In genomic region chr6:126333729-126334128, GRCh38 we compare ENCODE assay signal across 34 cellular contexts. TPM values are rescaled to one million over a fixed set of nuclear protein-coding genes. Genes with fewer than 3 reads are reported as not detected.
DNase-seq lines count a peak whose midpoint lies in the region; ATAC-seq, FAIRE-seq and TF ChIP-seq lines count a peak whose summit lies in the region.
"Had no signal": no experiment of that assay in that cellular context is flagged by ENCODE, and none has a peak within 500 bp of the region (broad histone marks: within the 10 kb centered on the region; RNA-seq: fewer than 3 reads in every experiment).

No MANE protein-coding gene starts in this region.

- H4K20me1 ChIP-seq in HepG2 (ENCODE audit: insufficient read depth, low read length), result no peaks in the 10 kb centered on the region
- H4K20me1 ChIP-seq in IMR-90 (ENCODE audit: insufficient read depth, low read length), result no peaks in the 10 kb centered on the region
- H4K20me1 ChIP-seq in K562 (replicated peaks; ENCODE audit: control insufficient read depth, insufficient read depth, low read length), result no peaks in the 10 kb centered on the region
- H4K20me1 ChIP-seq: BLaER1; BLaER1 treated with 17β-estradiol and CSF1 and Interleukin-3, amounts not matched to agents 10 nM and 100 nM had no signal

- CTCF ChIA-PET in HepG2 (lab: Yijun Ruan, JAX; ENCODE audit: low intra/inter-chr PET ratio, low total read pairs) (no interaction called here), A549 (lab: Yijun Ruan, JAX) (no interaction called here), IMR-90 (lab: Yijun Ruan, JAX) (no interaction called here), K562 (lab: Yijun Ruan, JAX; ENCODE audit: low intra/inter-chr PET ratio) (no interaction called here)

- no peak overlapping the region for H2AK5ac ChIP-seq in IMR-90 (ENCODE audit: low read depth, low read length)

- ATAC-seq in HepG2 (no peak), right lobe of liver (no peak), A549 (no peak), IMR-90 (ENCODE audit: low read depth) (no peak), K562 (no peak)
- ATAC-seq: CD8-positive, alpha-beta T cell had no signal

- H3K9me3 ChIP-seq in HepG2 (ENCODE audit: low read length) (no peaks in the 10 kb centered on the region), right lobe of liver (no peaks in the 10 kb centered on the region), A549 (no peaks in the 10 kb centered on the region), IMR-90 (ENCODE audit: control insufficient read depth, insufficient read depth, low read length) (no peaks in the 10 kb centered on the region), K562 (replicated peaks; ENCODE audit: control insufficient read depth, insufficient read depth, low read depth, low read length) (no peaks in the 10 kb centered on the region)
- H3K9me3 ChIP-seq: BE2C; BLaER1; BLaER1 treated with 17β-estradiol and CSF1 and Interleukin-3, amounts not matched to agents 10 nM and 100 nM; Caco-2 had no signal

- TF ChIP-seq CTCF in HepG2 (CRISPR knock-in tag; IDR thresholded peaks at IDR 0.05), result no peak
- TF ChIP-seq CTCF in right lobe of liver (IDR thresholded peaks at IDR 0.05), result no peak
- TF ChIP-seq CTCF in A549 (IDR thresholded peaks at IDR 0.05), result no peak
- TF ChIP-seq CTCF in IMR-90 (conservative IDR thresholded peaks at IDR 0.05; ENCODE audit: low read depth, low read length), result no peak
- no peak for TF ChIP-seq CTCF in K562 (IDR thresholded peaks at IDR 0.05 in 2 of 3, conservative IDR thresholded peaks at IDR 0.05 in 1 of 3; ENCODE audit: insufficient read depth in 2 of 3, low read depth in 1 of 3, low read length in 3 of 3)

- no peak overlapping the region for H3K56ac ChIP-seq in IMR-90 (ENCODE audit: extremely low read depth, insufficient read depth, low read length)

- in situ Hi-C loops in HepG2 (cut with HindIII; ENCODE audit: extremely low pct_ligation_motif_present, low pct_unique_long_range_greater_than_20kb), result no loop called here
- in situ Hi-C loops in IMR-90 (cut with MboI; ENCODE audit: low sequenced_read_pairs), result loop anchor here (25.0 kb wide), 1 partner anchor 296 kb away; no protein-coding TSS in a partner anchor
- in situ Hi-C loops in K562 (cut with MboI), result loop anchor here (25.0 kb wide), 1 partner anchor 296 kb away; no protein-coding TSS in a partner anchor

- FAIRE-seq in HepG2 (lab: Jason Lieb, UNC) (no peak), A549 (lab: Jason Lieb, UNC) (no peak), K562 (lab: Jason Lieb, UNC) (no peak), HTR-8/SVneo (lab: Jason Lieb, UNC) (no peak)
- FAIRE-seq: A204.1, D721Med had no signal

- no peak overlapping the region for H3K27ac ChIP-seq in HepG2 (ENCODE audit: extremely low read length, insufficient read depth, low read length)
- no peak overlapping the region for H3K27ac ChIP-seq in right lobe of liver
- H3K27ac ChIP-seq in A549, result no peak overlapping the region
- H3K27ac ChIP-seq in IMR-90 (ENCODE audit: insufficient read depth, low read length), result no peak overlapping the region
- no peak overlapping the region for H3K27ac ChIP-seq in K562 (ENCODE audit: extremely low read depth, low read depth, low read length)
- H3K27ac ChIP-seq: 22Rv1; BLaER1; BLaER1 treated with 17β-estradiol and CSF1 and Interleukin-3, amounts not matched to agents 10 nM and 100 nM; C4-2B had no signal

- WGBS in HepG2 (ENCODE audit: low lambda C conversion rate), result 52% methylated on average over 2 of the region's 2 CpGs
- WGBS in right lobe of liver (ENCODE audit: insufficient coverage, low coverage, low lambda C conversion rate, missing lambda C conversion rate), result 89% methylated on average over 2 of the region's 2 CpGs
- WGBS in A549 (ENCODE audit: missing lambda C conversion rate), result 91% methylated on average over 2 of the region's 2 CpGs
- no CpG with 5 or more reads among the region's 2 CpGs for WGBS in IMR-90 (ENCODE audit: extremely low coverage in 2 of 2, insufficient read length in 1 of 2), 2 experiments
- 43% methylated on average over 2 of the region's 2 CpGs for WGBS in K562 (ENCODE audit: insufficient coverage, low coverage, missing lambda C conversion rate)

- no peak overlapping the region for H4K8ac ChIP-seq in IMR-90 (ENCODE audit: low read depth in 2 of 2, low read length in 2 of 2)

- H3K4me1 ChIP-seq in HepG2 (ENCODE audit: insufficient read depth, low read length), result no peaks in the 10 kb centered on the region
- H3K4me1 ChIP-seq in right lobe of liver, result peaks cover 0 to 10% (median 2%) of the 10 kb centered on the region in 4 donors
- H3K4me1 ChIP-seq in A549, result no peaks in the 10 kb centered on the region
- no peaks in the 10 kb centered on the region for H3K4me1 ChIP-seq in IMR-90 (ENCODE audit: control insufficient read depth, insufficient read depth, low read length)
- H3K4me1 ChIP-seq in K562 (replicated peaks in 1 of 2; ENCODE audit: control insufficient read depth in 2 of 2, insufficient read depth in 2 of 2, low read length in 2 of 2), result no peaks in the 10 kb centered on the region; a peak in 1 of 5 replicates
- H3K4me1 ChIP-seq: BE2C, BLaER1, Caco-2 had no signal

- TF ChIP-seq EP300 in HepG2 (IDR thresholded peaks at IDR 0.05; ENCODE audit: low read depth in 2 of 2, low read length in 2 of 2) (no peak), HepG2 (CRISPR knock-in tag; IDR thresholded peaks at IDR 0.05; ENCODE audit: borderline replicate concordance) (no peak), A549 (IDR thresholded peaks at IDR 0.05) (no peak), K562 (IDR thresholded peaks at IDR 0.05; ENCODE audit: low read length) (no peak)

- H3K4me3 ChIP-seq in HepG2 (replicated peaks in 1 of 3; ENCODE audit: insufficient read depth in 1 of 3, low read depth in 2 of 3, low read length in 3 of 3) (no peak overlapping the region), right lobe of liver (no peak overlapping the region), A549 (no peak overlapping the region), IMR-90 (ENCODE audit: insufficient read depth, low read depth, low read length) (no peak overlapping the region), K562 (no peak overlapping the region)
- H3K4me3 ChIP-seq: BLaER1; BLaER1 treated with 17β-estradiol and CSF1 and Interleukin-3, amounts not matched to agents 10 nM and 100 nM had no signal

- H3K14ac ChIP-seq in IMR-90 (replicated peaks; ENCODE audit: low read depth, low read length), result no peak overlapping the region

- no peak overlapping the region for H2AK9ac ChIP-seq in IMR-90 (replicated peaks; ENCODE audit: low read depth, low read length, poor library complexity)

- BruUV-seq in HepG2 (replicated peaks; lab: Mats Ljungman, UMichigan) (no TSS peak), IMR-90 (replicated peaks; lab: Mats Ljungman, UMichigan) (no TSS peak), K562 (replicated peaks; lab: Mats Ljungman, UMichigan) (no TSS peak)

- no peak overlapping the region for H3K18ac ChIP-seq in IMR-90 (ENCODE audit: low read depth, low read length)

- no peaks in the 10 kb centered on the region for H3K79me2 ChIP-seq in HepG2 (ENCODE audit: insufficient read depth, low read length)
- H3K79me2 ChIP-seq in K562 (ENCODE audit: control insufficient read depth, insufficient read depth, low read length), result no peaks in the 10 kb centered on the region

- no peak overlapping the region for H2BK15ac ChIP-seq in IMR-90 (ENCODE audit: low read depth, low read length)

- H3K36me3 ChIP-seq in HepG2 (replicated peaks in 1 of 2; ENCODE audit: control insufficient read depth in 1 of 2, insufficient read depth in 2 of 2, low read length in 2 of 2), result no peaks in the 10 kb centered on the region
- H3K36me3 ChIP-seq in right lobe of liver, result no peaks in the 10 kb centered on the region
- H3K36me3 ChIP-seq in IMR-90 (ENCODE audit: control insufficient read depth, insufficient read depth, low read length), result no peaks in the 10 kb centered on the region
- H3K36me3 ChIP-seq in K562 (ENCODE audit: control insufficient read depth, insufficient read depth, low read length), result no peaks in the 10 kb centered on the region
- H3K36me3 ChIP-seq: BE2C; BLaER1; BLaER1 treated with 17β-estradiol and CSF1 and Interleukin-3, amounts not matched to agents 10 nM and 100 nM had no signal

- dilution Hi-C loops in IMR-90 (cut with HindIII; ENCODE audit: low sequenced_read_pairs, unreplicated experiment), result no loop called here

- TF ChIP-seq POLR2A in HepG2 (IDR thresholded peaks at IDR 0.05; ENCODE audit: insufficient read depth in 1 of 2, low read depth in 2 of 2, low read length in 2 of 2), result no peak
- no peak for TF ChIP-seq POLR2A in right lobe of liver (IDR thresholded peaks at IDR 0.05)
- TF ChIP-seq POLR2A in A549 (IDR thresholded peaks at IDR 0.05; ENCODE audit: low read length), result no peak
- no peak for TF ChIP-seq POLR2A in IMR-90 (IDR thresholded peaks at IDR 0.05; ENCODE audit: low read depth, low read length)
- TF ChIP-seq POLR2A in K562 (conservative IDR thresholded peaks at IDR 0.05), result no peak

- POLR2A ChIA-PET in HepG2 (lab: Yijun Ruan, JAX) (no interaction called here), A549 (lab: Yijun Ruan, JAX) (no interaction called here), IMR-90 (lab: Charles Lee; ENCODE audit: unreplicated experiment) (no interaction called here), K562 (lab: Yijun Ruan, JAX) (no interaction called here)

- H3K4me2 ChIP-seq in HepG2 (ENCODE audit: low read depth, low read length) (no peak overlapping the region), A549 (no peak overlapping the region), IMR-90 (ENCODE audit: low read depth, low read length) (no peak overlapping the region), K562 (ENCODE audit: insufficient read depth, low read length) (no peak overlapping the region)
- H3K4me2 ChIP-seq: BLaER1; BLaER1 treated with 17β-estradiol and CSF1 and Interleukin-3, amounts not matched to agents 10 nM and 100 nM had no signal

- no peak overlapping the region for H2BK20ac ChIP-seq in IMR-90 (ENCODE audit: low read depth, low read length)

- H3K9me1 ChIP-seq in IMR-90 (ENCODE audit: insufficient read depth, low read length), result no peaks in the 10 kb centered on the region
- H3K9me1 ChIP-seq in K562 (ENCODE audit: control insufficient read depth, insufficient read depth, low read length), result no peaks in the 10 kb centered on the region

- no peak for TF ChIP-seq RAD21 in HepG2 (CRISPR knock-in tag; IDR thresholded peaks at IDR 0.05)
- TF ChIP-seq RAD21 in A549 (conservative IDR thresholded peaks at IDR 0.05 in 1 of 2, IDR thresholded peaks at IDR 0.05 in 1 of 2), result no peak
- no peak for TF ChIP-seq RAD21 in IMR-90 (IDR thresholded peaks at IDR 0.05; ENCODE audit: low read length)
- no peak for TF ChIP-seq RAD21 in K562 (CRISPR knock-in tag; conservative IDR thresholded peaks at IDR 0.05 in 1 of 2, IDR thresholded peaks at IDR 0.05 in 1 of 2)

- H3K9ac ChIP-seq in HepG2 (ENCODE audit: insufficient read depth, low read depth, low read length) (no peak overlapping the region), IMR-90 (ENCODE audit: low read depth, low read length) (no peak overlapping the region), K562 (ENCODE audit: insufficient read depth in 1 of 2, low read depth in 2 of 2, low read length in 2 of 2) (no peak overlapping the region)
- H3K9ac ChIP-seq: BLaER1; BLaER1 treated with 17β-estradiol and CSF1 and Interleukin-3, amounts not matched to agents 10 nM and 100 nM had no signal

- no peak overlapping the region for H2AFZ ChIP-seq in HepG2 (ENCODE audit: low read length)
- H2AFZ ChIP-seq in IMR-90 (replicated peaks; ENCODE audit: low read length, poor library complexity), result no peak overlapping the region
- no peak overlapping the region for H2AFZ ChIP-seq in K562 (ENCODE audit: low read depth, low read length)

- no peak overlapping the region for H4K91ac ChIP-seq in IMR-90 (ENCODE audit: insufficient read depth, low read depth, low read length)

- H4K5ac ChIP-seq in IMR-90 (ENCODE audit: low read depth, low read length), result no peak overlapping the region

- H3K23ac ChIP-seq in IMR-90 (ENCODE audit: low read depth, low read length), result no peak overlapping the region

- intact Hi-C loops in HepG2 (cut with micrococcal nuclease; ENCODE audit: unreplicated experiment) (no loop called here), right lobe of liver (cut with DNase I) (no loop called here), IMR-90 (cut with micrococcal nuclease) (no loop called here), K562 (cut with micrococcal nuclease) (no loop called here)

- H3K79me1 ChIP-seq in IMR-90 (ENCODE audit: low read depth in 1 of 2, low read length in 2 of 2), result no peaks in the 10 kb centered on the region

- H3K27me3 ChIP-seq in HepG2 (ENCODE audit: control insufficient read depth in 1 of 2, insufficient read depth in 2 of 2, low read length in 2 of 2) (no peaks in the 10 kb centered on the region), right lobe of liver (no peaks in the 10 kb centered on the region), IMR-90 (ENCODE audit: control insufficient read depth, insufficient read depth, low read length) (no peaks in the 10 kb centered on the region), K562 (ENCODE audit: control insufficient read depth in 2 of 2, insufficient read depth in 2 of 2, low read length in 2 of 2) (no peaks in the 10 kb centered on the region)
- H3K27me3 ChIP-seq: BE2C; BLaER1; BLaER1 treated with 17β-estradiol and CSF1 and Interleukin-3, amounts not matched to agents 10 nM and 100 nM had no signal

- no peak overlapping the region for H2BK5ac ChIP-seq in IMR-90 (ENCODE audit: low read depth, low read length, poor library complexity, severe bottlenecking)

- H3K4ac ChIP-seq in IMR-90 (ENCODE audit: low read depth, low read length), result no peak overlapping the region

- no peak for DNase-seq in HepG2 (ENCODE audit: low spot score)
- DNase-seq in right lobe of liver, result no peak
- no peak for DNase-seq in A549 (ENCODE audit: low read depth in 1 of 2, low spot score in 1 of 2)
- no peak for DNase-seq in IMR-90
- no peak for DNase-seq in K562 (ENCODE audit: extremely low read depth in 1 of 4, low spot score in 3 of 4)
- no peak for DNase-seq in DMS153 treated with DMSO at 0.1 percent for 48 hours (lab: John Stamatoyannopoulos, UW; ENCODE audit: unreplicated experiment)
- no peak for DNase-seq in T-helper 1 cell
- DNase-seq in HTR-8/SVneo (ENCODE audit: insufficient read length, low spot score), result no peak
- DNase-seq: 8988T; ACHN; AML-193; BE2C; C1 segment of cervical spinal cord; Caco-2; Calu3; CD4-positive, alpha-beta memory T cell; CD4-positive, alpha-beta T cell; CD4-positive, CD25-positive, alpha-beta regulatory T cell; CD8-positive, alpha-beta memory T cell; CD8-positive, alpha-beta T cell; COR-L47; DMS 273 treated with DMSO at 0.1 percent for 48 hours; DMS153; DMS53; DMS79; DMS79 treated with DMSO at 0.1 percent for 48 hours; DND-41; EL had no signal

- no peak overlapping the region for H2BK120ac ChIP-seq in IMR-90 (ENCODE audit: low read depth, low read length)

RNA-seq across cellular contexts. Expression of gene CENPW, which starts 6.2 kb away (rescaled TPM):
- 94.7 and 133 TPM in 2 replicates for total RNA-seq in HepG2 (2016; rRNA removed; fragmentation: Illumina TruSeq; extraction: Trizol)
- 15.5 and 17.3 TPM in 2 replicates for total RNA-seq in HepG2 (2016; cell fraction: cytosol; rRNA removed; fragmentation: Illumina TruSeq; extraction: Trizol; ENCODE audit: low read depth)
- 92.0 and 148 TPM in 2 replicates for total RNA-seq in HepG2 (2016; cell fraction: insoluble cytoplasmic fraction; rRNA removed; fragmentation: Illumina TruSeq; extraction: Trizol)
- 16.4 and 21.2 TPM in 2 replicates for total RNA-seq in HepG2 (2016; cell fraction: membrane; rRNA removed; fragmentation: Illumina TruSeq; extraction: Trizol)
- total RNA-seq in HepG2 (2016; cell fraction: nucleus; rRNA removed; fragmentation: Illumina TruSeq; extraction: Trizol), result 37.3 and 39.1 TPM in 2 replicates
- polyA plus RNA-seq in HepG2 (2011; rRNA removed), result 6.3 and 8.6 TPM in 2 replicates
- polyA plus RNA-seq in HepG2 (2011; cell fraction: cytosol; rRNA removed), result 6.4 and 6.9 TPM in 2 replicates
- 3.4 and 5.1 TPM in 2 replicates for polyA plus RNA-seq in HepG2 (2011; cell fraction: nucleus; rRNA removed)
- 13.3 and 28.7 TPM in 2 replicates for polyA plus RNA-seq in HepG2 (2012)
- polyA plus RNA-seq in HepG2 (2016; cell fraction: cytosol; fragmentation: Illumina TruSeq; extraction: Trizol; ENCODE audit: low read depth), result 14.9 and 15.1 TPM in 2 replicates
- 132 and 140 TPM in 2 replicates for polyA plus RNA-seq in HepG2 (2016; cell fraction: insoluble cytoplasmic fraction; fragmentation: Illumina TruSeq; extraction: Trizol; ENCODE audit: low read depth)
- 12.5 and 16.4 TPM in 2 replicates for polyA plus RNA-seq in HepG2 (2016; cell fraction: membrane; fragmentation: Illumina TruSeq; extraction: Trizol; ENCODE audit: low read depth)
- polyA plus RNA-seq in HepG2 (2016; cell fraction: nucleus; fragmentation: Illumina TruSeq; extraction: Trizol; ENCODE audit: insufficient read depth, low read depth), result 50.0 and 52.5 TPM in 2 replicates
- 1.2 and 8.9 TPM in 2 replicates for polyA minus RNA-seq in HepG2 (2011; rRNA and poly(A)+ RNA removed; ENCODE audit: low replicate concordance)
- polyA minus RNA-seq in HepG2 (2011; cell fraction: cytosol; rRNA and poly(A)+ RNA removed), result 3.3 and 5.5 TPM in 2 replicates
- 8.8 and 19.4 TPM in 2 replicates for polyA minus RNA-seq in HepG2 (2011; cell fraction: nucleus; rRNA and poly(A)+ RNA removed)
- 1 to 10 TPM in 4 of 6 experiments, under 1 TPM in 1, not detected in 1; 0.68 to 2.7 (median 1.4) TPM for total RNA-seq in right lobe of liver
- polyA plus RNA-seq in A549 (2011; rRNA removed), result 19.0 and 28.2 TPM in 2 replicates
- polyA plus RNA-seq in A549 (2012; cell fraction: cytosol; rRNA removed), result 16.4 and 21.7 TPM in 2 replicates
- 5.0 and 11.2 TPM in 2 replicates for polyA plus RNA-seq in A549 (2012; cell fraction: nucleus; rRNA removed)
- polyA plus RNA-seq in A549 (2017; fragmentation: RNase III; extraction: RNeasy Plus Mini Kit Qiagen cat#74134 plus additional on column Dnase treatment), result 34.5 to 40.4 TPM (median 35.0 TPM) in 3 replicates
- polyA minus RNA-seq in A549 (2011; rRNA and poly(A)+ RNA removed), result 2.5 and 7.3 TPM in 2 replicates
- 8.2 and 15.0 TPM in 2 replicates for total RNA-seq in IMR-90 (2012; rRNA removed)
- 19.3 and 22.7 TPM in 2 replicates for polyA plus RNA-seq in IMR-90 (2012; rRNA removed)
- polyA plus RNA-seq in IMR-90 (2012; cell fraction: cytosol; rRNA removed), result 4.2 and 41.4 TPM in 2 replicates
- 1.4 and 4.9 TPM in 2 replicates for polyA plus RNA-seq in IMR-90 (2012; cell fraction: nucleus; rRNA removed; ENCODE audit: low replicate concordance)
- 8.1 and 16.3 TPM in 2 replicates for total RNA-seq in K562 (2011; cell fraction: chromatin; rRNA removed; ENCODE audit: low replicate concordance)
- total RNA-seq in K562 (2011; cell fraction: nucleolus; rRNA removed), result 6.2 and 7.0 TPM in 2 replicates
- 8.9 and 9.7 TPM in 2 replicates for total RNA-seq in K562 (2011; cell fraction: nucleoplasm; rRNA removed)
- total RNA-seq in K562 (2014; rRNA removed), result 41.6 and 48.7 TPM in 2 replicates
- total RNA-seq in K562 (2014; rRNA removed; fragmentation: Illumina TruSeq; extraction: Trizol), result 82.8 and 92.0 TPM in 2 replicates
- 66.1 and 73.4 TPM in 2 replicates for total RNA-seq in K562 (2015; rRNA removed; fragmentation: Illumina TruSeq; extraction: Trizol)
- 104 and 105 TPM in 2 replicates for total RNA-seq in K562 (2021)
- polyA plus RNA-seq in K562 (2011; rRNA removed), result 40.1 and 66.5 TPM in 2 replicates
- polyA plus RNA-seq in K562 (2011; cell fraction: cytosol; rRNA removed), result 20.1 and 24.1 TPM in 2 replicates
- polyA plus RNA-seq in K562 (2011; cell fraction: nucleus; rRNA removed), result 6.7 and 13.6 TPM in 2 replicates
- polyA plus RNA-seq in K562 (2012), result 57.6 and 108 TPM in 2 replicates
- polyA plus RNA-seq in K562 (2014; fragmentation: Illumina TruSeq; extraction: Trizol), result 60.0 and 66.4 TPM in 2 replicates
- 100 to 1,000 TPM; 240 to 285 TPM for polyA plus RNA-seq in K562 (2014; fragmentation: Nextera tagmentation; extraction: Ambion mirVana)
- polyA plus RNA-seq in K562 (2014; rRNA removed), result 67.1 and 94.2 TPM in 2 replicates
- polyA minus RNA-seq in K562 (2011; rRNA and poly(A)+ RNA removed), result 35.3 and 38.7 TPM in 2 replicates
- 10.1 and 10.3 TPM in 2 replicates for polyA minus RNA-seq in K562 (2011; cell fraction: cytosol; rRNA and poly(A)+ RNA removed)
- 14.5 and 28.1 TPM in 2 replicates for polyA minus RNA-seq in K562 (2011; cell fraction: nucleus; rRNA and poly(A)+ RNA removed)

Comparison
In these comparisons a context has a peak if more than half of its experiments do, and no peak if none do; other contexts are left out.
1. Of the 241 proteins assayed by ChIP-seq in both HepG2 and K562: peak only in HepG2: MAFK; only in K562: MAFG; in both: MAFF; in neither: 238.